In the genomic region with DNA sequence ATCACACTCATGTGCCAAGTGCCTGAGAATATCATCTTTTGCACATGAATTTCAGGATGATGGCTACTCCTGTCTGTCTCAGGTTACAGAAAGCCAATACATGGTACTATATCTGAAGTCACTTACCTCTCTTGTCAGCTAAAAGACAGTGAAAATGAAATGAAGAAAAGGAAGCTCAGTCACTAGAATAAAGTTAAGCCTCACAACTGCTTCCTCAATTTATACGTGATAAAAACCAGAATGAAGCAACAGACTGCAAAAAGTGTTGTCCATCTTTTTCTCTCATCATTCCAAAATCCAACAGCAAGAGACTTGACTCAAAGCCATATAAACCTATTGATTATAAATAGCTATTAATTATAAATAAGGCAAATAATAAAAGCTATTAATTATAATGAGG, we compare ENCODE assay signal across 15 cellular contexts. TPM values are rescaled to one million over a fixed set of nuclear protein-coding genes. Genes with fewer than 3 reads are reported as not detected.
A peak's percentile ranks its signal among the peaks of the same experiment; 100 is the strongest.
DNase-seq lines count a peak whose midpoint lies in the region; ATAC-seq and TF ChIP-seq lines count a peak whose summit lies in the region.
"Had no signal": no experiment of that assay in that cellular context is flagged by ENCODE, and none has a peak within 500 bp of the region (broad histone marks: within the 10 kb centered on the region; RNA-seq: fewer than 3 reads in every experiment).

No MANE protein-coding gene starts in this region.

- no peak overlapping the region for H3K9ac ChIP-seq in OCI-LY3 (ENCODE audit: low read length)

- peaks cover 68% of the 10 kb centered on the region for H3K4me1 ChIP-seq in OCI-LY3 (ENCODE audit: low read length)

- TF ChIP-seq CTCF in OCI-LY3 (IDR thresholded peaks at IDR 0.05; ENCODE audit: low read depth, low read length) = no peak

- no peak for DNase-seq in stimulated activated naive CD8-positive, alpha-beta T cell treated with anti-CD3 and anti-CD28 coated beads, Interleukin-15, amount 100 ng/mL, for 72 hours
- no peak for DNase-seq in central memory CD8-positive, alpha-beta T cell (ENCODE audit: low spot score in 2 of 2)
- DNase-seq in inferior parietal cortex (ENCODE audit: extremely low spot score) (no peak), DMS 273 (lab: John Stamatoyannopoulos, UW; ENCODE audit: unreplicated experiment) (no peak), NCI-H1694 (lab: John Stamatoyannopoulos, UW) (no peak), left ventricle myocardium superior (no peak)
- DNase-seq: amniotic stem cell, DND-41, heart left ventricle, left cardiac atrium, NCI-H510A, tibial artery had no signal

- no peak overlapping the region for H2AFZ ChIP-seq in OCI-LY3 (ENCODE audit: low read depth, low read length)

- no peaks in the 10 kb centered on the region for H3K9me3 Mint-ChIP-seq in stimulated activated naive CD8-positive, alpha-beta T cell treated with anti-CD3 and anti-CD28 coated beads, Interleukin-15, Interleukin-2, amounts not matched to agents 100 ng/mL and 50 ng/mL, for 24 hours
- H3K9me3 Mint-ChIP-seq in stimulated activated naive CD8-positive, alpha-beta T cell treated with anti-CD3 and anti-CD28 coated beads, Interleukin-15, amount 100 ng/mL, for 72 hours = peaks cover 0 to 4% of the 10 kb centered on the region in 2 donors
- H3K9me3 Mint-ChIP-seq in central memory CD8-positive, alpha-beta T cell = no peaks in the 10 kb centered on the region

- H3K27ac ChIP-seq in OCI-LY3 (ENCODE audit: low read length) = peak overlapping the region; percentile 40
- H3K27ac ChIP-seq: tibial artery had no signal

- peaks cover 54% of the 10 kb centered on the region for H3K36me3 Mint-ChIP-seq in stimulated activated naive CD8-positive, alpha-beta T cell treated with anti-CD3 and anti-CD28 coated beads, Interleukin-15, Interleukin-2, amounts not matched to agents 100 ng/mL and 50 ng/mL, for 24 hours (ENCODE audit: low read depth)
- peaks cover 28% of the 10 kb centered on the region for H3K36me3 Mint-ChIP-seq in central memory CD8-positive, alpha-beta T cell (ENCODE audit: insufficient read depth)

- ATAC-seq in stimulated activated naive CD8-positive, alpha-beta T cell treated with anti-CD3 and anti-CD28 coated beads, Interleukin-15, amount 100 ng/mL, for 72 hours = no peak
- ATAC-seq in central memory CD8-positive, alpha-beta T cell (replicated peaks; ENCODE audit: extremely low read depth, poor library complexity, severe bottlenecking) = no peak
- no peak for ATAC-seq in left ventricle myocardium superior
- ATAC-seq: left cardiac atrium had no signal

- H4K20me1 ChIP-seq in OCI-LY3 (ENCODE audit: insufficient read depth, low read length) = peaks cover 72% of the 10 kb centered on the region

- H3K36me3 ChIP-seq in OCI-LY3 (replicated peaks; ENCODE audit: low read depth, low read length) = peaks cover 52% of the 10 kb centered on the region
- H3K36me3 ChIP-seq: tibial artery had no signal

- peaks cover 95% of the 10 kb centered on the region for H3K79me2 ChIP-seq in OCI-LY3 (ENCODE audit: low read length)

- peaks cover 89% of the 10 kb centered on the region for H3K4me1 Mint-ChIP-seq in stimulated activated naive CD8-positive, alpha-beta T cell treated with anti-CD3 and anti-CD28 coated beads, Interleukin-15, Interleukin-2, amounts not matched to agents 100 ng/mL and 50 ng/mL, for 24 hours (ENCODE audit: low read depth)
- peaks cover 88% of the 10 kb centered on the region for H3K4me1 Mint-ChIP-seq in stimulated activated naive CD8-positive, alpha-beta T cell treated with anti-CD3 and anti-CD28 coated beads, Interleukin-15, amount 100 ng/mL, for 72 hours
- H3K4me1 Mint-ChIP-seq in central memory CD8-positive, alpha-beta T cell = peaks cover 84% of the 10 kb centered on the region

- H3K9me3 ChIP-seq in OCI-LY3 (ENCODE audit: insufficient read depth, low read length) = no peaks in the 10 kb centered on the region
- H3K9me3 ChIP-seq: heart left ventricle, tibial artery had no signal

- H3K4me3 ChIP-seq in OCI-LY3 (ENCODE audit: low read length) = no peak overlapping the region
- H3K4me3 ChIP-seq: heart left ventricle, tibial artery had no signal

- H3K27me3 ChIP-seq in OCI-LY3 (ENCODE audit: low read depth, low read length) = no peaks in the 10 kb centered on the region
- H3K27me3 ChIP-seq: heart left ventricle, tibial artery had no signal

- H3K27ac Mint-ChIP-seq in stimulated activated naive CD8-positive, alpha-beta T cell treated with anti-CD3 and anti-CD28 coated beads, Interleukin-15, Interleukin-2, amounts not matched to agents 100 ng/mL and 50 ng/mL, for 24 hours = peak overlapping the region; percentile 84
- H3K27ac Mint-ChIP-seq in stimulated activated naive CD8-positive, alpha-beta T cell treated with anti-CD3 and anti-CD28 coated beads, Interleukin-15, amount 100 ng/mL, for 72 hours = peak overlapping the region in 1 of 2 donors; percentile 5
- peak overlapping the region; percentile 93 for H3K27ac Mint-ChIP-seq in central memory CD8-positive, alpha-beta T cell (ENCODE audit: low read depth)

- peak overlapping the region; percentile 99 for H3K4me2 ChIP-seq in OCI-LY3 (ENCODE audit: low read length)

- H3K4me3 Mint-ChIP-seq in stimulated activated naive CD8-positive, alpha-beta T cell treated with anti-CD3 and anti-CD28 coated beads, Interleukin-15, Interleukin-2, amounts not matched to agents 100 ng/mL and 50 ng/mL, for 24 hours = peak overlapping the region; percentile 32
- H3K4me3 Mint-ChIP-seq in stimulated activated naive CD8-positive, alpha-beta T cell treated with anti-CD3 and anti-CD28 coated beads, Interleukin-15, amount 100 ng/mL, for 72 hours = peak overlapping the region in 1 of 2 donors; percentile 86
- H3K4me3 Mint-ChIP-seq in central memory CD8-positive, alpha-beta T cell = peak overlapping the region; percentile 18

- intact Hi-C loops in left ventricle myocardium superior (cut with micrococcal nuclease) = no loop called here

- H3K27me3 Mint-ChIP-seq in stimulated activated naive CD8-positive, alpha-beta T cell treated with anti-CD3 and anti-CD28 coated beads, Interleukin-15, Interleukin-2, amounts not matched to agents 100 ng/mL and 50 ng/mL, for 24 hours = no peaks in the 10 kb centered on the region
- H3K27me3 Mint-ChIP-seq in stimulated activated naive CD8-positive, alpha-beta T cell treated with anti-CD3 and anti-CD28 coated beads, Interleukin-15, amount 100 ng/mL, for 72 hours = no peaks in the 10 kb centered on the region
- no peaks in the 10 kb centered on the region for H3K27me3 Mint-ChIP-seq in central memory CD8-positive, alpha-beta T cell

RNA-seq across cellular contexts. Expression of gene NIN, which starts 10.2 kb away (rescaled TPM):
- 21.3 TPM for total RNA-seq in left ventricle myocardium superior

RNA-seq across cellular contexts. Expression of gene ABHD12B, which starts 51.1 kb away (rescaled TPM):
- total RNA-seq in left ventricle myocardium superior = not detected
- total RNA-seq: chondrocyte had no signal
